1 cellular context compared by ENCODE assay signal in genomic region chr11:1387961-1388762, GRCh38.
TF ChIP-seq lines count a peak whose summit lies in the region.

No MANE protein-coding gene starts in this region.

TF ChIP-seq in HepG2, 621 proteins besides CTCF, POLR2A, EP300 and RAD21 (continued from another document):
- peak; percentile 99 for TF ChIP-seq THRA (CRISPR knock-in tag; IDR thresholded peaks at IDR 0.05; ENCODE audit: borderline replicate concordance)
- TF ChIP-seq HIC2 (CRISPR knock-in tag; IDR thresholded peaks at IDR 0.05; ENCODE audit: low read depth), result peak; percentile 56; the same call in 1 of the 2 replicates
- TF ChIP-seq ZNF362 (CRISPR knock-in tag; IDR thresholded peaks at IDR 0.05; ENCODE audit: borderline replicate concordance), result no peak
- peak; percentile 82; the same call in 1 of the 2 replicates for TF ChIP-seq HNRNPL (IDR thresholded peaks at IDR 0.05; ENCODE audit: low read depth, low read length)
- peak; percentile 46; the same call in 1 of the 2 replicates for TF ChIP-seq NR2F6 (IDR thresholded peaks at IDR 0.05)
- TF ChIP-seq NR2F6 (CRISPR knock-in tag; IDR thresholded peaks at IDR 0.05), result peak; percentile 82
- TF ChIP-seq E2F2 (CRISPR knock-in tag; IDR thresholded peaks at IDR 0.05; ENCODE audit: borderline replicate concordance), result no peak
- TF ChIP-seq ZBTB7A (CRISPR knock-in tag; IDR thresholded peaks at IDR 0.05), result no peak
- TF ChIP-seq NR2F1 (CRISPR knock-in tag; IDR thresholded peaks at IDR 0.05), result peak in 1 of 2 experiments; percentile 62; a peak in 2 of 4 replicates
- no peak for TF ChIP-seq ZNF138 (CRISPR knock-in tag; IDR thresholded peaks at IDR 0.05; ENCODE audit: low read depth)
- no peak for TF ChIP-seq ZHX1 (CRISPR knock-in tag; IDR thresholded peaks at IDR 0.05; ENCODE audit: low read depth)
- TF ChIP-seq ESRRA (CRISPR knock-in tag; IDR thresholded peaks at IDR 0.05; ENCODE audit: low read depth), result no peak
- no peak for TF ChIP-seq CC2D1A (CRISPR knock-in tag; IDR thresholded peaks at IDR 0.05)
- peak; percentile 98 for TF ChIP-seq RXRB (CRISPR knock-in tag; IDR thresholded peaks at IDR 0.05; ENCODE audit: borderline replicate concordance)
- peak; percentile 74 for TF ChIP-seq STAG1 (CRISPR knock-in tag; IDR thresholded peaks at IDR 0.05)
- TF ChIP-seq RXRA (CRISPR knock-in tag; IDR thresholded peaks at IDR 0.05), result peak; percentile 99
- no peak for TF ChIP-seq ZNF260 (CRISPR knock-in tag; IDR thresholded peaks at IDR 0.05; ENCODE audit: borderline replicate concordance, low read depth)
- TF ChIP-seq ZNF30 (CRISPR knock-in tag; IDR thresholded peaks at IDR 0.05), result no peak
- TF ChIP-seq MXD1 (CRISPR knock-in tag; IDR thresholded peaks at IDR 0.05), result no peak
- 0 out of 2 replicates have a peak, but pooled peaks have one; percentile 12 for TF ChIP-seq SKIL (CRISPR knock-in tag; IDR thresholded peaks at IDR 0.05; ENCODE audit: borderline replicate concordance)
- TF ChIP-seq SP4 (CRISPR knock-in tag; IDR thresholded peaks at IDR 0.05), result peak; percentile 21; the same call in 1 of the 2 replicates
- no peak for TF ChIP-seq ZNF572 (CRISPR knock-in tag; IDR thresholded peaks at IDR 0.05)
- no peak for TF ChIP-seq NCOA1 (CRISPR knock-in tag; IDR thresholded peaks at IDR 0.05)
- no peak for TF ChIP-seq ZMYM2 (CRISPR knock-in tag; IDR thresholded peaks at IDR 0.05)
- TF ChIP-seq MLLT10 (CRISPR knock-in tag; IDR thresholded peaks at IDR 0.05), result no peak
